Comparison of ENCODE assay signal across 17 cellular contexts in the genomic region with DNA sequence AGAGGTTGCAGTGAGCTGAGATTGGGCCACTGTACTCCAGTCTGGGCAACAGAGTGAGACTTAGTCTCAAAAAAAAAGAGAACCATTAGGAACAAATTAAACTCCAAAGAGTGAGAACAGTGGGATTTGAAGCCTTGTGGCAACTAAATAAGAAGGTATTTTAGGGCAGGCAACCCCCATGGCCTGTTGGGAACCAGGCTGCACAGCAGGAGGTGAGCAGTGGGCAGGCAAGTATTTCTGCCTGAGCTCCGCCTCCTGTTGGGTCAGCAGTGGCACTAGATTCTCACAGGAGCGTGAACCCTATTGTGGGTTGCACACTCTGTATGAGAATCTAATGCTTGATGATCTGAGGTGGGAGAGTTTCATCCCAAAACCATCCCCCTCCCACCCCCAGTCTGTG.
"Had no signal": no experiment of that assay in that cellular context is flagged by ENCODE, and none has a peak within 500 bp of the region (broad histone marks: within the 10 kb centered on the region; RNA-seq: fewer than 3 reads in every experiment).

No MANE protein-coding gene starts in this region.

- H3K36me3 ChIP-seq: spleen, uterus had no signal

- DNase-seq: activated CD4-positive, alpha-beta T cell treated with anti-CD3 and anti-CD28 coated beads for 1 hour; activated CD4-positive, alpha-beta T cell treated with anti-CD3 and anti-CD28 coated beads, Interleukin-2, amount 50 U/mL, for 4 hours; activated naive CD4-positive, alpha-beta T cell treated with Interleukin-2 at 50 U/mL for 16 hours; activated T-cell treated with anti-CD3 and anti-CD28 coated beads for 4 hours; aorta; endodermal cell; glutamatergic neuron; left colon; retina; spleen; T-helper 9 cell; uterus had no signal

- H3K4me1 ChIP-seq: uterus had no signal

- H3K4me3 ChIP-seq: mucosa of descending colon, SK-N-MC, spleen, uterus had no signal

- ATAC-seq: activated T-helper 17 cell treated with anti-CD3 and anti-CD28 coated beads, Interleukin-2, amount 50 U/mL, for 72 hours; naive thymus-derived CD8-positive, alpha-beta T cell had no signal

- H3K27me3 ChIP-seq: uterus had no signal

- H3K9me3 ChIP-seq: mucosa of descending colon, uterus had no signal

- H3K27ac ChIP-seq: SK-N-MC, uterus, VCaP had no signal
